9 cellular contexts compared by ENCODE assay signal in genomic region chr7:48237354-48237753, GRCh38.
"Had no signal": no experiment of that assay in that cellular context is flagged by ENCODE, and none has a peak within 500 bp of the region (broad histone marks: within the 10 kb centered on the region; RNA-seq: fewer than 3 reads in every experiment).

No MANE protein-coding gene starts in this region.

- H3K4me3 ChIP-seq: GM23338, HAP-1, K562 had no signal

- H3K4me3 Mint-ChIP-seq: GM23338, HFFc6 had no signal

- H3K9me3 Mint-ChIP-seq: HFFc6 had no signal

- H3K27ac Mint-ChIP-seq: GM23338, HFFc6 had no signal

- H3K4me1 ChIP-seq: HAP-1 had no signal

- H3K36me3 ChIP-seq: HAP-1 had no signal

- ATAC-seq: GM23338, HCT116, K562 had no signal

- H3K9me3 ChIP-seq: HAP-1 had no signal

- H3K27ac ChIP-seq: HL-60 had no signal

- H3K4me1 Mint-ChIP-seq: GM23338 had no signal

- DNase-seq: H7, HFFc6, IMR-90, KG1 had no signal
